In the genomic region with DNA sequence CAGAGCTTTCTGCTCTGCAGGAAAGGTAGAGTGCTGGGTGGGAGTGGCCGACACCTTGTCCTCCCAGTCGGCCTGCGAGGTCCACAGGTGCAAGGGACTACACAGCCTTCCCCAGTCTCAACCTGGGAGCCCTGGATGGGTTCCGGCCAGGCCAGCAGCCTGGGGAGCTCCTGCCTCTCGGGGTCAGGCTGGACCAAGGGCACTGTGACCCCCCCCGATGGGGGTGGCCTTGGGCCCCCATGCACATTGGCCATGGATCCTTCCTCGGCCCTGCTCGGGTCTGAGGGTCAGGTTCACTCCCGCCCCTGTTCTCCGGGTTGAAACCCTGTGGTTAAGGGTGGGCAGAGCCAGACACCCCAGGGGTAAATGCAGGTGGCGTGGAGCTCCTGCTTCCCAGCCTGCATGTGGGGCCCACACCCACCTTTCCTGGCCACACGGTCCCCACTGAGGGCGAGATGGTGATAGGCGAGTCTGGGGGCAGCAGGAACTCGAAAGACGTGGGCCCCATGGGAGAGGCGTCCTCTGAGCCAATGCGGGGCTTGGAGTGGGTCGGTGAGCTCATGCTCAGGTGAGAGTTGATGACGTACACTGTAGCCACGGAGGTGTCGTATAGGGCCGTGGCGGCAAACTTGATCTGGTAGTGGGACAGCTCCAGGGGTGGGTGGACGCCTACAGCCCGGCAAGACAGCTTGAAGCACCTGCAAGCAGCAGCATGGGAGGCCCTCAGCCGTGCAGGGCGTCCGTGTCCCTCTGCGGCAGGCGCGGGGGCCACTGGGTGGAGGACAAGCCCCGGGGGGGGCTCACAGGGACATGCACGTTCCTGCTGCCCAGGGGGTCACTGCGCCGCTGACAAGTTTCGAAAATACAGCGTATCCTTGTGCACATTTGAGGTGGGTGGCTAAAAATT, we compare ENCODE assay signal across 32 cellular contexts. TPM values are rescaled to one million over a fixed set of nuclear protein-coding genes. Genes with fewer than 3 reads are reported as not detected.
A peak's percentile ranks its signal among the peaks of the same experiment; 100 is the strongest.
DNase-seq lines count a peak whose midpoint lies in the region; ATAC-seq, FAIRE-seq and TF ChIP-seq lines count a peak whose summit lies in the region.
"Had no signal": no experiment of that assay in that cellular context is flagged by ENCODE, and none has a peak within 500 bp of the region (broad histone marks: within the 10 kb centered on the region; RNA-seq: fewer than 3 reads in every experiment).

No MANE protein-coding gene starts in this region.

- no peak overlapping the region for H3K4me3 Mint-ChIP-seq in natural killer cell treated with Interleukin-12 subunit alpha and Interleukin-12 subunit beta and Interleukin-15 and Interleukin-18, amount 100 ng/mL, for 72 hours
- no peak overlapping the region for H3K4me3 Mint-ChIP-seq in natural killer cell
- H3K4me3 Mint-ChIP-seq: activated T-helper 17 cell treated with anti-CD3 and anti-CD28 coated beads, Interleukin-2, amount 50 U/mL, for 72 hours; H9; memory B cell had no signal

- H3K27ac ChIP-seq in K562 (ENCODE audit: extremely low read depth, low read depth, low read length), result no peak overlapping the region
- no peak overlapping the region for H3K27ac ChIP-seq in kidney (ENCODE audit: low read depth in 2 of 2, low read length in 2 of 2)
- H3K27ac ChIP-seq: C4-2B, gastrocnemius medialis, HL-60, ovary, SJSA1, stomach had no signal

- POLR2A ChIA-PET in K562 (lab: Yijun Ruan, JAX), result interaction anchor here (1.1 kb wide), 1 partner anchor 266 kb away, joined by 4 read pairs; no protein-coding TSS in a partner anchor

- no peak overlapping the region for H3K4me3 ChIP-seq in K562
- no peak overlapping the region for H3K4me3 ChIP-seq in kidney (ENCODE audit: low read length in 2 of 2)
- H3K4me3 ChIP-seq: gastrocnemius medialis, ovary, SJSA1, smooth muscle cell, stomach had no signal

- peaks cover 9% of the 10 kb centered on the region; the same call in 1 of the 2 replicates for H3K9me3 ChIP-seq in K562 (replicated peaks; ENCODE audit: control insufficient read depth, insufficient read depth, low read depth, low read length)
- H3K9me3 ChIP-seq in kidney (ENCODE audit: control insufficient read depth in 1 of 2, low read length in 2 of 2), result no peaks in the 10 kb centered on the region
- H3K9me3 ChIP-seq: Caco-2, gastrocnemius medialis, ovary, SJSA1, stomach had no signal

- 8% methylated on average over 38 of the region's 38 CpGs for WGBS in K562 (ENCODE audit: insufficient coverage, low coverage, missing lambda C conversion rate)

- no peak overlapping the region for H2AFZ ChIP-seq in K562 (ENCODE audit: low read depth, low read length)

- H4K20me1 ChIP-seq in K562 (replicated peaks; ENCODE audit: control insufficient read depth, insufficient read depth, low read length), result peaks cover 3% of the 10 kb centered on the region; the same call in 1 of the 2 replicates

- no peak overlapping the region for H3K27ac Mint-ChIP-seq in natural killer cell treated with Interleukin-12 subunit alpha and Interleukin-12 subunit beta and Interleukin-15 and Interleukin-18, amount 100 ng/mL, for 72 hours
- H3K27ac Mint-ChIP-seq in natural killer cell, result no peak overlapping the region
- H3K27ac Mint-ChIP-seq: activated T-helper 17 cell treated with anti-CD3 and anti-CD28 coated beads, Interleukin-2, amount 50 U/mL, for 72 hours; H9; memory B cell had no signal

- no peak for TF ChIP-seq RAD21 in K562 (CRISPR knock-in tag; conservative IDR thresholded peaks at IDR 0.05 in 1 of 2, IDR thresholded peaks at IDR 0.05 in 1 of 2)

- H3K36me3 Mint-ChIP-seq in natural killer cell treated with Interleukin-12 subunit alpha and Interleukin-12 subunit beta and Interleukin-15 and Interleukin-18, amount 100 ng/mL, for 72 hours, result peaks cover 4% of the 10 kb centered on the region
- no peaks in the 10 kb centered on the region for H3K36me3 Mint-ChIP-seq in natural killer cell
- H3K36me3 Mint-ChIP-seq: memory B cell had no signal

- H3K4me1 Mint-ChIP-seq in natural killer cell treated with Interleukin-12 subunit alpha and Interleukin-12 subunit beta and Interleukin-15 and Interleukin-18, amount 100 ng/mL, for 72 hours (ENCODE audit: low read depth in 2 of 2), result peaks cover under 1 to 4% of the 10 kb centered on the region in 2 donors
- no peaks in the 10 kb centered on the region for H3K4me1 Mint-ChIP-seq in natural killer cell
- H3K4me1 Mint-ChIP-seq: activated T-helper 17 cell treated with anti-CD3 and anti-CD28 coated beads, Interleukin-2, amount 50 U/mL, for 72 hours; H9 had no signal

- H3K36me3 ChIP-seq in K562 (ENCODE audit: control insufficient read depth, insufficient read depth, low read length), result no peaks in the 10 kb centered on the region
- H3K36me3 ChIP-seq in kidney (ENCODE audit: control insufficient read depth in 1 of 2, insufficient read depth in 2 of 2, low read length in 2 of 2), result no peaks in the 10 kb centered on the region
- H3K36me3 ChIP-seq: gastrocnemius medialis, ovary, SJSA1, stomach had no signal

- no peaks in the 10 kb centered on the region for H3K27me3 Mint-ChIP-seq in natural killer cell treated with Interleukin-12 subunit alpha and Interleukin-12 subunit beta and Interleukin-15 and Interleukin-18, amount 100 ng/mL, for 72 hours
- H3K27me3 Mint-ChIP-seq in natural killer cell (ENCODE audit: low read depth in 2 of 2), result peaks cover 0 to 3% of the 10 kb centered on the region in 2 donors
- H3K27me3 Mint-ChIP-seq: activated T-helper 17 cell treated with anti-CD3 and anti-CD28 coated beads, Interleukin-2, amount 50 U/mL, for 72 hours had no signal

- CTCF ChIA-PET in K562 (lab: Yijun Ruan, JAX; ENCODE audit: low intra/inter-chr PET ratio), result no interaction called here

- DNase-seq in natural killer cell treated with Interleukin-12 subunit alpha and Interleukin-12 subunit beta and Interleukin-15 and Interleukin-18, amount 100 ng/mL, for 72 hours (ENCODE audit: low spot score), result peak; percentile 53
- DNase-seq in natural killer cell (no peak), K562 (ENCODE audit: extremely low read depth in 1 of 4, low spot score in 3 of 4) (no peak), kidney (peak; percentile 64), SK-N-DZ (ENCODE audit: low spot score) (no peak), HuH-7 (ENCODE audit: low spot score) (no peak), epidermal melanocyte (ENCODE audit: insufficient read length, low spot score) (no peak)
- DNase-seq: activated CD4-positive, alpha-beta T cell treated with anti-CD3 and anti-CD28 coated beads, Interleukin-2, amount 50 U/mL, for 48 hours; activated naive CD4-positive, alpha-beta T cell treated with anti-CD3 and anti-CD28 coated beads, Interleukin-2, amount 50 U/mL, for 16 hours; Caco-2; DMS79; gastrocnemius medialis; GDM1; hippocampal formation; Kasumi-1; NCI-H1417 treated with DMSO at 0.1 percent for 48 hours; NCI-H2081 treated with DMSO at 0.1 percent for 48 hours; NCI-H748 treated with DMSO at 0.1 percent for 48 hours; retina; stimulated activated CD4-positive, alpha-beta T cell treated with anti-CD3 and anti-CD28 coated beads, Interleukin-1b, Interleukin-23, amount 100 ng/mL, for 48 hours; stomach; T-helper 1 cell had no signal

- TF ChIP-seq CTCF in natural killer cell (IDR thresholded peaks at IDR 0.05), result no peak
- TF ChIP-seq CTCF in K562 (IDR thresholded peaks at IDR 0.05 in 2 of 3, conservative IDR thresholded peaks at IDR 0.05 in 1 of 3; ENCODE audit: insufficient read depth in 2 of 3, low read depth in 1 of 3, low read length in 3 of 3), result no peak
- TF ChIP-seq CTCF in kidney (IDR thresholded peaks at IDR 0.05; ENCODE audit: borderline replicate concordance, extremely low read depth, insufficient read depth), result no peak

- FAIRE-seq in K562 (lab: Jason Lieb, UNC) (no peak), kidney (lab: Jason Lieb, UNC) (no peak)
- FAIRE-seq: endothelial cell of umbilical vein had no signal

- in situ Hi-C loops in K562 (cut with MboI), result no loop called here

- peaks cover 4% of the 10 kb centered on the region for H3K9me3 Mint-ChIP-seq in natural killer cell treated with Interleukin-12 subunit alpha and Interleukin-12 subunit beta and Interleukin-15 and Interleukin-18, amount 100 ng/mL, for 72 hours
- no peaks in the 10 kb centered on the region for H3K9me3 Mint-ChIP-seq in natural killer cell

- H3K27me3 ChIP-seq in K562 (ENCODE audit: control insufficient read depth in 2 of 2, insufficient read depth in 2 of 2, low read length in 2 of 2), result peaks cover 18 to 72% of the 10 kb centered on the region in 2 experiments; a peak in 3 of 5 replicates
- H3K27me3 ChIP-seq: gastrocnemius medialis, ovary, stomach had no signal

- H3K4me1 ChIP-seq in K562 (replicated peaks in 1 of 2; ENCODE audit: control insufficient read depth in 2 of 2, insufficient read depth in 2 of 2, low read length in 2 of 2), result peaks cover 0 to 46% of the 10 kb centered on the region in 2 experiments; a peak in 1 of 5 replicates
- H3K4me1 ChIP-seq in kidney (ENCODE audit: control insufficient read depth in 1 of 2, insufficient read depth in 1 of 2, low read depth in 1 of 2, low read length in 2 of 2), result no peaks in the 10 kb centered on the region
- H3K4me1 ChIP-seq: Caco-2, gastrocnemius medialis, SJSA1, stomach had no signal

- BruUV-seq in K562 (replicated peaks; lab: Mats Ljungman, UMichigan), result no TSS peak

- H3K4me2 ChIP-seq in K562 (ENCODE audit: insufficient read depth, low read length), result no peak overlapping the region
- H3K4me2 ChIP-seq: smooth muscle cell had no signal

- H3K9me1 ChIP-seq in K562 (ENCODE audit: control insufficient read depth, insufficient read depth, low read length), result no peaks in the 10 kb centered on the region

- no peaks in the 10 kb centered on the region for H3K79me2 ChIP-seq in K562 (ENCODE audit: control insufficient read depth, insufficient read depth, low read length)

- no peak for TF ChIP-seq POLR2A in K562 (conservative IDR thresholded peaks at IDR 0.05)

- TF ChIP-seq EP300 in K562 (IDR thresholded peaks at IDR 0.05; ENCODE audit: low read length), result no peak

- ATAC-seq in natural killer cell treated with Interleukin-12 subunit alpha and Interleukin-12 subunit beta and Interleukin-15 and Interleukin-18, amount 100 ng/mL, for 72 hours, result peak in 1 of 2 donors; percentile 40
- ATAC-seq in natural killer cell, result no peak
- ATAC-seq in K562, result peak; percentile 25
- ATAC-seq: activated T-helper 17 cell treated with anti-CD3 and anti-CD28 coated beads, Interleukin-2, amount 50 U/mL, for 72 hours; gastrocnemius medialis had no signal

- intact Hi-C loops in natural killer cell (cut with micrococcal nuclease) (no loop called here), K562 (cut with micrococcal nuclease) (no loop called here), kidney (cut with DNase I) (no loop called here)

- H3K9ac ChIP-seq in K562 (ENCODE audit: insufficient read depth in 1 of 2, low read depth in 2 of 2, low read length in 2 of 2) (0 out of 4 replicates have a peak overlapping the region, but pooled peaks of 1 of the 2 experiments have one; percentile 8), kidney (ENCODE audit: low read length in 2 of 2) (no peak overlapping the region)

RNA-seq across cellular contexts. Expression of a gene that starts 10.8 kb away (rescaled TPM):
- under 1 TPM in 1 of 2 donors, not detected in 1; 0.43 TPM for total RNA-seq in natural killer cell treated with Interleukin-12 subunit alpha and Interleukin-12 subunit beta and Interleukin-15 and Interleukin-18, amount 100 ng/mL, for 72 hours
- total RNA-seq in natural killer cell, result under 1 TPM in 1 of 3 donors, not detected in 2; 0.41 TPM
- total RNA-seq in K562 (2011; cell fraction: chromatin; rRNA removed; ENCODE audit: low replicate concordance), result 5.7 and 20.2 TPM in 2 replicates
- 23.0 and 23.7 TPM in 2 replicates for total RNA-seq in K562 (2011; cell fraction: nucleolus; rRNA removed)
- total RNA-seq in K562 (2011; cell fraction: nucleoplasm; rRNA removed), result 12.5 and 15.1 TPM in 2 replicates
- total RNA-seq in K562 (2014; rRNA removed), result 19.2 and 24.9 TPM in 2 replicates
- 1.9 and 4.3 TPM in 2 replicates for total RNA-seq in K562 (2014; rRNA removed; fragmentation: Illumina TruSeq; extraction: Trizol)
- total RNA-seq in K562 (2015; rRNA removed; fragmentation: Illumina TruSeq; extraction: Trizol), result 6.8 and 7.9 TPM in 2 replicates
- total RNA-seq in K562 (2021), result 21.5 and 22.5 TPM in 2 replicates
- 6.8 and 10.6 TPM in 2 replicates for polyA plus RNA-seq in K562 (2011; rRNA removed)
- 17.0 and 45.9 TPM in 2 replicates for polyA plus RNA-seq in K562 (2011; cell fraction: cytosol; rRNA removed)
- polyA plus RNA-seq in K562 (2011; cell fraction: nucleus; rRNA removed), result 31.9 and 53.9 TPM in 2 replicates
- polyA plus RNA-seq in K562 (2012), result 8.9 and 9.5 TPM in 2 replicates
- 14.1 and 18.1 TPM in 2 replicates for polyA plus RNA-seq in K562 (2014; fragmentation: Illumina TruSeq; extraction: Trizol)
- 1 to 10 TPM in 1 of 2 experiments, under 1 TPM in 1; 0.37 to 1.4 TPM for polyA plus RNA-seq in K562 (2014; fragmentation: Nextera tagmentation; extraction: Ambion mirVana)
- 15.3 and 17.2 TPM in 2 replicates for polyA plus RNA-seq in K562 (2014; rRNA removed)
- polyA minus RNA-seq in K562 (2011; rRNA and poly(A)+ RNA removed), result 2.1 and 3.8 TPM in 2 replicates
- polyA minus RNA-seq in K562 (2011; cell fraction: cytosol; rRNA and poly(A)+ RNA removed), result 8.1 and 9.6 TPM in 2 replicates
- polyA minus RNA-seq in K562 (2011; cell fraction: nucleus; rRNA and poly(A)+ RNA removed), result 5.1 and 6.1 TPM in 2 replicates
- 0.50 TPM for total RNA-seq in kidney
- 5.1 TPM for polyA plus RNA-seq in kidney (ENCODE audit: insufficient read depth, low read depth, low replicate concordance)
- polyA plus RNA-seq in SK-N-DZ (2014; cell fraction: cytosol; rRNA removed), result 0.35 and 1.6 TPM in 2 replicates
- polyA plus RNA-seq in SK-N-DZ (2014; cell fraction: nucleus; rRNA removed), result not detected in 2 replicates

RNA-seq across cellular contexts. Expression of a gene that starts 14.8 kb away (rescaled TPM):
- total RNA-seq in natural killer cell treated with Interleukin-12 subunit alpha and Interleukin-12 subunit beta and Interleukin-15 and Interleukin-18, amount 100 ng/mL, for 72 hours, result 1 to 10 TPM in 1 of 2 donors, under 1 TPM in 1; 1.00 to 1.2 TPM
- total RNA-seq in natural killer cell (1 to 10 TPM; 2.1 to 3.9 (median 2.9) TPM), K562 (2014; rRNA removed) (not detected in 2 replicates), K562 (2014; rRNA removed; fragmentation: Illumina TruSeq; extraction: Trizol) (not detected in 2 replicates), K562 (2015; rRNA removed; fragmentation: Illumina TruSeq; extraction: Trizol) (not detected in 2 replicates), K562 (2021) (not detected in 2 replicates), kidney (0.13 TPM)
- total RNA-seq in K562 (2011; cell fraction: chromatin; rRNA removed; ENCODE audit: low replicate concordance), result 0.56 and 0.69 TPM in 2 replicates
- 0.33 and 0.39 TPM in 2 replicates for total RNA-seq in K562 (2011; cell fraction: nucleolus; rRNA removed)
- total RNA-seq in K562 (2011; cell fraction: nucleoplasm; rRNA removed), result not detected in 2 replicates
- polyA plus RNA-seq in K562 (2011; rRNA removed) (0.14 TPM in 1 of 2 replicates, not detected in the other), K562 (2014; fragmentation: Illumina TruSeq; extraction: Trizol) (not detected in 2 replicates), K562 (2014; fragmentation: Nextera tagmentation; extraction: Ambion mirVana) (not detected), K562 (2014; rRNA removed) (0.16 TPM in 1 of 2 replicates, not detected in the other), kidney (ENCODE audit: insufficient read depth, low read depth, low replicate concordance) (1.2 TPM)
- not detected in 2 replicates for polyA plus RNA-seq in K562 (2011; cell fraction: cytosol; rRNA removed)
- polyA plus RNA-seq in K562 (2011; cell fraction: nucleus; rRNA removed), result 0.10 and 0.68 TPM in 2 replicates
- polyA plus RNA-seq in K562 (2012), result 0.08 and 0.53 TPM in 2 replicates
- not detected in 2 replicates for polyA minus RNA-seq in K562 (2011; rRNA and poly(A)+ RNA removed)
- not detected in 2 replicates for polyA minus RNA-seq in K562 (2011; cell fraction: cytosol; rRNA and poly(A)+ RNA removed)
- not detected in 2 replicates for polyA minus RNA-seq in K562 (2011; cell fraction: nucleus; rRNA and poly(A)+ RNA removed)
- polyA plus RNA-seq in SK-N-DZ (2014; cell fraction: cytosol; rRNA removed), result 0.13 TPM in 1 of 2 replicates, not detected in the other
- 0.08 and 0.27 TPM in 2 replicates for polyA plus RNA-seq in SK-N-DZ (2014; cell fraction: nucleus; rRNA removed)
- total RNA-seq: SJSA1, stomach had no signal
- polyA plus RNA-seq: neural cell had no signal

RNA-seq across cellular contexts. Expression of a gene that starts 39.0 kb away (rescaled TPM):
- total RNA-seq in natural killer cell treated with Interleukin-12 subunit alpha and Interleukin-12 subunit beta and Interleukin-15 and Interleukin-18, amount 100 ng/mL, for 72 hours, result 100 to 1,000 TPM; 361 to 446 TPM
- total RNA-seq in natural killer cell, result 100 to 1,000 TPM; 285 to 304 (median 289) TPM
- 190 and 209 TPM in 2 replicates for total RNA-seq in K562 (2011; cell fraction: chromatin; rRNA removed; ENCODE audit: low replicate concordance)
- 83.4 and 90.4 TPM in 2 replicates for total RNA-seq in K562 (2011; cell fraction: nucleolus; rRNA removed)
- total RNA-seq in K562 (2011; cell fraction: nucleoplasm; rRNA removed), result 169 and 203 TPM in 2 replicates
- 46.9 and 60.9 TPM in 2 replicates for total RNA-seq in K562 (2014; rRNA removed)
- 113 and 114 TPM in 2 replicates for total RNA-seq in K562 (2014; rRNA removed; fragmentation: Illumina TruSeq; extraction: Trizol)
- total RNA-seq in K562 (2015; rRNA removed; fragmentation: Illumina TruSeq; extraction: Trizol), result 106 and 111 TPM in 2 replicates
- total RNA-seq in K562 (2021), result 289 and 309 TPM in 2 replicates
- polyA plus RNA-seq in K562 (2011; rRNA removed), result 240 and 308 TPM in 2 replicates
- polyA plus RNA-seq in K562 (2011; cell fraction: cytosol; rRNA removed), result 264 and 290 TPM in 2 replicates
- 160 and 176 TPM in 2 replicates for polyA plus RNA-seq in K562 (2011; cell fraction: nucleus; rRNA removed)
- polyA plus RNA-seq in K562 (2012), result 213 and 306 TPM in 2 replicates
- 293 and 388 TPM in 2 replicates for polyA plus RNA-seq in K562 (2014; fragmentation: Illumina TruSeq; extraction: Trizol)
- polyA plus RNA-seq in K562 (2014; fragmentation: Nextera tagmentation; extraction: Ambion mirVana), result 10 to 100 TPM; 34.3 to 45.1 TPM
- 147 and 159 TPM in 2 replicates for polyA plus RNA-seq in K562 (2014; rRNA removed)
- 343 and 352 TPM in 2 replicates for polyA minus RNA-seq in K562 (2011; rRNA and poly(A)+ RNA removed)
- polyA minus RNA-seq in K562 (2011; cell fraction: cytosol; rRNA and poly(A)+ RNA removed), result 206 and 275 TPM in 2 replicates
- polyA minus RNA-seq in K562 (2011; cell fraction: nucleus; rRNA and poly(A)+ RNA removed), result 31.1 and 59.9 TPM in 2 replicates
- total RNA-seq in kidney, result 347 TPM
- polyA plus RNA-seq in kidney (ENCODE audit: insufficient read depth, low read depth, low replicate concordance), result 144 TPM
- polyA plus RNA-seq in SK-N-DZ (2014; cell fraction: cytosol; rRNA removed), result 117 and 120 TPM in 2 replicates
- 56.2 and 81.2 TPM in 2 replicates for polyA plus RNA-seq in SK-N-DZ (2014; cell fraction: nucleus; rRNA removed)

Comparison
In these comparisons a context has a peak if more than half of its experiments do, and no peak if none do; other contexts are left out.
1. DNase-seq: peak in natural killer cell treated with Interleukin-12 subunit alpha and Interleukin-12 subunit beta and Interleukin-15 and Interleukin-18, amount 100 ng/mL, for 72 hours (single experiment) and kidney (single experiment); none in natural killer cell (single experiment), K562 (0 of 4), SK-N-DZ (single experiment), HuH-7 (single experiment) and epidermal melanocyte (single experiment).